ENCODE assay signal across 7 cellular contexts in genomic region chr13:43426355-43426754, GRCh38.
"Had no signal": no experiment of that assay in that cellular context is flagged by ENCODE, and none has a peak within 500 bp of the region (broad histone marks: within the 10 kb centered on the region; RNA-seq: fewer than 3 reads in every experiment).

No MANE protein-coding gene starts in this region.

- FAIRE-seq: G401.6, GM12878, GM12892, GM18507, GM19239 had no signal

- H3K4me3 ChIP-seq: GM12878 had no signal

- DNase-seq: GDM1, GF-D8 had no signal

- ATAC-seq: GM12878 had no signal
